12 cellular contexts compared by ENCODE assay signal in genomic region chr5:59193616-59194319, GRCh38.
DNase-seq lines count a peak whose midpoint lies in the region; ATAC-seq, FAIRE-seq and TF ChIP-seq lines count a peak whose summit lies in the region.
"Had no signal": no experiment of that assay in that cellular context is flagged by ENCODE, and none has a peak within 500 bp of the region (broad histone marks: within the 10 kb centered on the region; RNA-seq: fewer than 3 reads in every experiment).

No MANE protein-coding gene starts in this region.

- no peak overlapping the region for H3K9ac ChIP-seq in kidney (ENCODE audit: low read length in 2 of 2)

- CTCF ChIA-PET in MCF 10A (lab: Yijun Ruan, JAX), result interaction anchor here (0.6 to 14.6 kb wide), 5 partner anchors 21 to 186 kb away, joined by 3 to 359 read pairs (median 4); no protein-coding TSS in a partner anchor

- intact Hi-C loops in MCF 10A (cut with micrococcal nuclease), result loop anchor here (5.0 to 10.0 kb wide), 3 partner anchors 294 to 599 kb away; no protein-coding TSS in a partner anchor
- intact Hi-C loops in breast epithelium (cut with DNase I; ENCODE audit: low total_unique reads), result loop anchor here (10.0 kb wide), 1 partner anchor 191 kb away; no protein-coding TSS in a partner anchor
- intact Hi-C loops in kidney (cut with DNase I), result no loop called here

- H3K4me3 Mint-ChIP-seq in MCF 10A (ENCODE audit: unreplicated experiment), result peak overlapping the region; percentile 55

- peaks cover 11% of the 10 kb centered on the region for H3K36me3 Mint-ChIP-seq in MCF 10A (ENCODE audit: insufficient read depth, unreplicated experiment)

- H3K4me3 ChIP-seq in breast epithelium, result no peak overlapping the region
- H3K4me3 ChIP-seq in brain microvascular endothelial cell (ENCODE audit: low read depth, low read length), result no peak overlapping the region
- no peak overlapping the region for H3K4me3 ChIP-seq in kidney (ENCODE audit: low read length in 2 of 2)
- H3K4me3 ChIP-seq: colonic mucosa, tibial artery had no signal

- peak overlapping the region; percentile 100 for H3K27ac Mint-ChIP-seq in MCF 10A (ENCODE audit: low read depth, unreplicated experiment)

- peaks cover 31% of the 10 kb centered on the region for H3K4me1 Mint-ChIP-seq in MCF 10A (ENCODE audit: insufficient read depth, unreplicated experiment)

- DNase-seq in MCF 10A (ENCODE audit: unreplicated experiment) (peak; percentile 98), breast epithelium (ENCODE audit: low spot score in 2 of 2) (no peak), brain microvascular endothelial cell (peak; percentile 99), kidney (peak; percentile 81), ureter (ENCODE audit: low spot score) (peak; percentile 48)
- no peak for DNase-seq in stimulated activated CD4-positive, alpha-beta T cell treated with anti-CD3 and anti-CD28 coated beads, Interleukin-15, amount 100 ng/mL, for 24 hours
- DNase-seq: colonic mucosa; NCI-H2029; stimulated activated CD4-positive, alpha-beta T cell treated with anti-CD3 and anti-CD28 coated beads, Interleukin-1b, Interleukin-23, amount 100 ng/mL, for 48 hours; tibial artery had no signal

- POLR2A ChIA-PET in MCF 10A (lab: Yijun Ruan, JAX), result interaction anchor here (0.6 to 1.4 kb wide), 9 partner anchors 11 to 567 kb away, joined by 3 to 4 read pairs (median 3); no protein-coding TSS in a partner anchor

- no TSS peak for BruUV-seq in MCF 10A (replicated peaks; lab: Mats Ljungman, UMichigan)

- H3K36me3 ChIP-seq in breast epithelium (no peaks in the 10 kb centered on the region), brain microvascular endothelial cell (replicated peaks) (no peaks in the 10 kb centered on the region), kidney (ENCODE audit: control insufficient read depth in 1 of 2, insufficient read depth in 2 of 2, low read length in 2 of 2) (peaks cover 3% of the 10 kb centered on the region in 2 donors)
- H3K36me3 ChIP-seq: colonic mucosa, tibial artery had no signal

- H3K4me1 ChIP-seq in breast epithelium (no peaks in the 10 kb centered on the region), kidney (ENCODE audit: control insufficient read depth in 1 of 2, insufficient read depth in 1 of 2, low read depth in 1 of 2, low read length in 2 of 2) (peaks cover 0 to 2% of the 10 kb centered on the region in 2 donors)
- H3K4me1 ChIP-seq: colonic mucosa had no signal

- TF ChIP-seq CTCF in MCF 10A (IDR thresholded peaks at IDR 0.05; ENCODE audit: unreplicated experiment), result no peak
- no peak for TF ChIP-seq CTCF in breast epithelium (IDR thresholded peaks at IDR 0.05)
- TF ChIP-seq CTCF in brain microvascular endothelial cell (IDR thresholded peaks at IDR 0.05; ENCODE audit: low read depth, low read length, missing control alignments), result no peak
- no peak for TF ChIP-seq CTCF in kidney (IDR thresholded peaks at IDR 0.05; ENCODE audit: borderline replicate concordance, extremely low read depth, insufficient read depth)

- H3K27me3 ChIP-seq in breast epithelium, result no peaks in the 10 kb centered on the region
- H3K27me3 ChIP-seq in brain microvascular endothelial cell (replicated peaks), result no peaks in the 10 kb centered on the region
- H3K27me3 ChIP-seq: colonic mucosa, tibial artery had no signal

- no peak for TF ChIP-seq POLR2A in breast epithelium (IDR thresholded peaks at IDR 0.05)

- no peaks in the 10 kb centered on the region for H3K27me3 Mint-ChIP-seq in MCF 10A (ENCODE audit: insufficient read depth, unreplicated experiment)

- ATAC-seq in HG02798 (IDR thresholded peaks at IDR 0.05; ENCODE audit: poor library complexity, unreplicated experiment), result no peak
- no peak for ATAC-seq in HG02759 (IDR thresholded peaks at IDR 0.05; ENCODE audit: unreplicated experiment)

- in situ Hi-C loops in brain microvascular endothelial cell (cut with HindIII; ENCODE audit: low pct_ligation_motif_present, low sequenced_read_pairs), result loop anchor here (25.0 kb wide), 1 partner anchor 169 kb away; no protein-coding TSS in a partner anchor

- FAIRE-seq in kidney (lab: Jason Lieb, UNC), result no peak

- no peaks in the 10 kb centered on the region for H3K9me3 ChIP-seq in breast epithelium
- peaks cover 0 to 3% of the 10 kb centered on the region in 2 donors for H3K9me3 ChIP-seq in kidney (ENCODE audit: control insufficient read depth in 1 of 2, low read length in 2 of 2)
- H3K9me3 ChIP-seq: colonic mucosa, tibial artery had no signal

- no peak overlapping the region for H3K27ac ChIP-seq in breast epithelium
- peak overlapping the region; percentile 89 for H3K27ac ChIP-seq in brain microvascular endothelial cell
- peak overlapping the region in 1 of 2 donors; percentile 4 for H3K27ac ChIP-seq in kidney (ENCODE audit: low read depth in 2 of 2, low read length in 2 of 2)
- H3K27ac ChIP-seq: colonic mucosa, tibial artery had no signal

- no peaks in the 10 kb centered on the region for H3K9me3 Mint-ChIP-seq in MCF 10A (ENCODE audit: unreplicated experiment)

Comparison
In these comparisons a context has a peak if more than half of its experiments do, and no peak if none do; other contexts are left out.
1. DNase-seq: peak in MCF 10A (single experiment), brain microvascular endothelial cell (single experiment), kidney (single experiment) and ureter (single experiment); none in breast epithelium (0 of 2) and stimulated activated CD4-positive, alpha-beta T cell treated with anti-CD3 and anti-CD28 coated beads, Interleukin-15, amount 100 ng/mL, for 24 hours (single experiment).